In the genomic region with DNA sequence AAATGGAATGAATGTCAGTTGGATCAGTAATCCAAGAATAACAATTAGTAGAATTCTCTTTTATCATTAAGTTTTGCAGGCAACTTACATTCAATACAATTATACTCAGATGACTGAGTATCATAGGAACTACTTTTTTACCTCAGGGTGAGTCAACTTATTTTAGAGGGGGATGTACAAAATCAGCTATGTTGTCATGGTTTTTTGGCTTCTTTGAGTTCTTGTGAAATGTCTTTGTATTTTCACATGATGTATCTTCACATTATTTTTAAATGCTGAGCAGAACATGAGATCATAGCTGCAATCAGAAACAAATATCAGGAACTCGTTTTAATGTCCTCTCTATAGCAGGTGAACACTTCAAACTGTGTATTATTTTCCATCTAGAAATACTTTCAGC, we compare ENCODE assay signal across 30 cellular contexts.
DNase-seq lines count a peak whose midpoint lies in the region; ATAC-seq and TF ChIP-seq lines count a peak whose summit lies in the region.
"Had no signal": no experiment of that assay in that cellular context is flagged by ENCODE, and none has a peak within 500 bp of the region (broad histone marks: within the 10 kb centered on the region; RNA-seq: fewer than 3 reads in every experiment).

No MANE protein-coding gene starts in this region.

- H3K4me3 Mint-ChIP-seq in activated CD4-positive, alpha-beta T cell treated with anti-CD3 and anti-CD28 coated beads, Interleukin-2, amount 10 ng/mL, durations not matched to agents 7 days and 5 days = no peak overlapping the region
- H3K4me3 Mint-ChIP-seq: activated CD8-positive, alpha-beta T cell treated with anti-CD3 and anti-CD28 coated beads, Interleukin-2, amount 10 ng/mL, durations not matched to agents 7 days and 5 days; activated naive CD4-positive, alpha-beta T cell treated with anti-CD3 and anti-CD28 coated beads, Interleukin-2, amount 50 U/mL, for 24 hours; CD4-positive, alpha-beta T cell; effector memory CD8-positive, alpha-beta T cell; memory B cell; nephron progenitor cell; stimulated activated naive B cell treated with anti-CD40 and anti-IgM and Interleukin-4, amounts not matched to agents 10 μg/mL and 1 μg/mL and 100 μg/mL, for 72 hours had no signal

- CTCF ChIA-PET in SK-N-SH (lab: Yijun Ruan, JAX) = no interaction called here
- CTCF ChIA-PET in activated CD4-positive, alpha-beta T cell treated with anti-CD3 and anti-CD28 coated beads, Interleukin-2, amount 10 ng/mL, durations not matched to agents 7 days and 5 days (lab: Charles Lee) = no interaction called here

- H3K36me3 Mint-ChIP-seq in activated CD4-positive, alpha-beta T cell treated with anti-CD3 and anti-CD28 coated beads, Interleukin-2, amount 10 ng/mL, durations not matched to agents 7 days and 5 days (ENCODE audit: low read depth) = no peaks in the 10 kb centered on the region
- H3K36me3 Mint-ChIP-seq: activated naive CD4-positive, alpha-beta T cell treated with anti-CD3 and anti-CD28 coated beads, Interleukin-2, amount 50 U/mL, for 24 hours; memory B cell; stimulated activated naive B cell treated with anti-CD40 and anti-IgM and Interleukin-4, amounts not matched to agents 10 μg/mL and 1 μg/mL and 100 μg/mL, for 72 hours had no signal

- H3K27ac ChIP-seq in SK-N-SH (ENCODE audit: low read depth in 2 of 2, low read length in 1 of 2) = no peak overlapping the region
- H3K27ac ChIP-seq in left lung = no peak overlapping the region
- H3K27ac ChIP-seq: 22Rv1, skin epidermis had no signal

- DNase-seq in SK-N-SH (no peak), choroid plexus epithelial cell (ENCODE audit: low read depth) (peak; percentile 84), foreskin fibroblast (peak; percentile 71 to 87), superior temporal gyrus (ENCODE audit: extremely low spot score) (peak; percentile 32), left lung (no peak)
- DNase-seq in activated CD4-positive, alpha-beta T cell treated with anti-CD3 and anti-CD28 coated beads, Interleukin-2, amount 10 ng/mL, durations not matched to agents 7 days and 5 days = no peak
- DNase-seq: activated CD8-positive, alpha-beta T cell treated with anti-CD3 and anti-CD28 coated beads, Interleukin-2, amount 10 ng/mL, durations not matched to agents 7 days and 5 days; anterior cingulate cortex; caudate nucleus; CD4-positive, alpha-beta T cell; cortex of kidney; effector memory CD8-positive, alpha-beta T cell; KBM-7; MG63; NCI-H1417 treated with DMSO at 0.1 percent for 48 hours; NCI-H2029 treated with DMSO at 0.1 percent for 48 hours; NCI-H526 treated with DMSO at 0.1 percent for 48 hours; nephron progenitor cell; NK-92 treated with Interleukin-12 subunit alpha and Interleukin-12 subunit beta, amount 100 ng/mL, for 24 hours; PC-3; stimulated activated naive B cell treated with anti-CD40 and anti-IgM and Interleukin-4, amounts not matched to agents 10 μg/mL and 1 μg/mL and 100 μg/mL, for 72 hours; T-helper 2 cell had no signal

- no peak overlapping the region for H3K4me2 ChIP-seq in SK-N-SH

- ATAC-seq in SK-N-SH treated with all-trans-retinoic acid at 6 μM for 48 hours = no peak
- ATAC-seq in HG03469 (IDR thresholded peaks at IDR 0.05; ENCODE audit: unreplicated experiment) = no peak
- no peak for ATAC-seq in left lung
- ATAC-seq: activated CD8-positive, alpha-beta T cell treated with anti-CD3 and anti-CD28 coated beads, Interleukin-2, amount 10 ng/mL, durations not matched to agents 7 days and 5 days; effector memory CD8-positive, alpha-beta T cell; left lobe of liver; PC-3; stimulated activated naive B cell treated with anti-CD40 and anti-IgM and Interleukin-4, amounts not matched to agents 10 μg/mL and 1 μg/mL and 100 μg/mL, for 72 hours had no signal

- no peaks in the 10 kb centered on the region for H3K79me2 ChIP-seq in SK-N-SH (ENCODE audit: insufficient read depth)

- peaks cover 0 to 20% of the 10 kb centered on the region in 2 experiments; a peak in 2 of 4 replicates for H3K4me1 ChIP-seq in SK-N-SH (ENCODE audit: control insufficient read depth in 1 of 2, insufficient read depth in 2 of 2, low read depth in 1 of 2, low read length in 1 of 2)
- H3K4me1 ChIP-seq in left lung = no peaks in the 10 kb centered on the region

- no peak for TF ChIP-seq CTCF in SK-N-SH (IDR thresholded peaks at IDR 0.05)
- TF ChIP-seq CTCF in choroid plexus epithelial cell (conservative IDR thresholded peaks at IDR 0.05; ENCODE audit: low read depth, low read length) = no peak
- no peak for TF ChIP-seq CTCF in foreskin fibroblast (IDR thresholded peaks at IDR 0.05; ENCODE audit: low read depth, low read length)
- no peak for TF ChIP-seq CTCF in left lung (IDR thresholded peaks at IDR 0.05)

- H3K36me3 ChIP-seq in SK-N-SH (replicated peaks in 1 of 2; ENCODE audit: control insufficient read depth in 1 of 2, insufficient read depth in 2 of 2, low read length in 1 of 2) = no peaks in the 10 kb centered on the region
- H3K36me3 ChIP-seq in left lung = no peaks in the 10 kb centered on the region
- H3K36me3 ChIP-seq: MG63, suprapubic skin had no signal

- no peak for TF ChIP-seq EP300 in SK-N-SH (IDR thresholded peaks at IDR 0.05; ENCODE audit: borderline replicate concordance in 1 of 2, low read depth in 1 of 2, low read length in 1 of 2)

- no peak overlapping the region for H2AFZ ChIP-seq in SK-N-SH (ENCODE audit: low read depth)

- no peaks in the 10 kb centered on the region for H3K9me3 Mint-ChIP-seq in activated CD4-positive, alpha-beta T cell treated with anti-CD3 and anti-CD28 coated beads, Interleukin-2, amount 10 ng/mL, durations not matched to agents 7 days and 5 days
- H3K9me3 Mint-ChIP-seq: activated naive CD4-positive, alpha-beta T cell treated with anti-CD3 and anti-CD28 coated beads, Interleukin-2, amount 50 U/mL, for 24 hours; memory B cell; nephron progenitor cell; stimulated activated naive B cell treated with anti-CD40 and anti-IgM and Interleukin-4, amounts not matched to agents 10 μg/mL and 1 μg/mL and 100 μg/mL, for 72 hours had no signal

- H3K4me3 ChIP-seq in SK-N-SH (ENCODE audit: low read depth in 2 of 2, low read length in 1 of 2) = no peak overlapping the region
- no peak overlapping the region for H3K4me3 ChIP-seq in choroid plexus epithelial cell (ENCODE audit: low read depth, low read length)
- H3K4me3 ChIP-seq in foreskin fibroblast (ENCODE audit: low read depth in 1 of 2, low read length in 2 of 2) = no peak overlapping the region
- H3K4me3 ChIP-seq in left lung = no peak overlapping the region
- H3K4me3 ChIP-seq: MG63, skin epidermis, suprapubic skin had no signal

- POLR2A ChIA-PET in SK-N-SH (lab: Yijun Ruan, JAX) = no interaction called here
- POLR2A ChIA-PET in activated CD4-positive, alpha-beta T cell treated with anti-CD3 and anti-CD28 coated beads, Interleukin-2, amount 10 ng/mL, durations not matched to agents 7 days and 5 days (lab: Charles Lee) = no interaction called here

- no peak for TF ChIP-seq RAD21 in SK-N-SH (IDR thresholded peaks at IDR 0.05; ENCODE audit: low read length)

- no peak overlapping the region for H3K9ac ChIP-seq in SK-N-SH

- no peaks in the 10 kb centered on the region for H3K27me3 Mint-ChIP-seq in activated CD4-positive, alpha-beta T cell treated with anti-CD3 and anti-CD28 coated beads, Interleukin-2, amount 10 ng/mL, durations not matched to agents 7 days and 5 days
- H3K27me3 Mint-ChIP-seq: activated naive CD4-positive, alpha-beta T cell treated with anti-CD3 and anti-CD28 coated beads, Interleukin-2, amount 50 U/mL, for 24 hours; CD4-positive, alpha-beta T cell; effector memory CD8-positive, alpha-beta T cell; memory B cell; stimulated activated naive B cell treated with anti-CD40 and anti-IgM and Interleukin-4, amounts not matched to agents 10 μg/mL and 1 μg/mL and 100 μg/mL, for 72 hours had no signal

- H3F3A ChIP-seq in SK-N-SH (replicated peaks; ENCODE audit: insufficient read depth) = no peaks in the 10 kb centered on the region

- H3K27ac Mint-ChIP-seq in activated CD4-positive, alpha-beta T cell treated with anti-CD3 and anti-CD28 coated beads, Interleukin-2, amount 10 ng/mL, durations not matched to agents 7 days and 5 days = no peak overlapping the region
- H3K27ac Mint-ChIP-seq: activated CD8-positive, alpha-beta T cell treated with anti-CD3 and anti-CD28 coated beads, Interleukin-2, amount 10 ng/mL, durations not matched to agents 7 days and 5 days; activated naive CD4-positive, alpha-beta T cell treated with anti-CD3 and anti-CD28 coated beads, Interleukin-2, amount 50 U/mL, for 24 hours; CD4-positive, alpha-beta T cell; effector memory CD8-positive, alpha-beta T cell; memory B cell; nephron progenitor cell; stimulated activated naive B cell treated with anti-CD40 and anti-IgM and Interleukin-4, amounts not matched to agents 10 μg/mL and 1 μg/mL and 100 μg/mL, for 72 hours had no signal

- intact Hi-C loops in left lung (cut with DNase I) = no loop called here

- H4K20me1 ChIP-seq in SK-N-SH (ENCODE audit: insufficient read depth) = no peaks in the 10 kb centered on the region

- H3K9me3 ChIP-seq in SK-N-SH = no peaks in the 10 kb centered on the region
- no peaks in the 10 kb centered on the region for H3K9me3 ChIP-seq in left lung
- H3K9me3 ChIP-seq: MG63, suprapubic skin had no signal

- 13% methylated on average over 1 of the region's 1 CpG for WGBS in SK-N-SH (ENCODE audit: low lambda C conversion rate)

- no peaks in the 10 kb centered on the region for H3K27me3 ChIP-seq in SK-N-SH (ENCODE audit: insufficient read depth)
- H3K27me3 ChIP-seq in left lung = no peaks in the 10 kb centered on the region
- H3K27me3 ChIP-seq: MG63, suprapubic skin had no signal

- no peaks in the 10 kb centered on the region for H3K4me1 Mint-ChIP-seq in activated CD4-positive, alpha-beta T cell treated with anti-CD3 and anti-CD28 coated beads, Interleukin-2, amount 10 ng/mL, durations not matched to agents 7 days and 5 days
- H3K4me1 Mint-ChIP-seq: activated naive CD4-positive, alpha-beta T cell treated with anti-CD3 and anti-CD28 coated beads, Interleukin-2, amount 50 U/mL, for 24 hours; memory B cell; stimulated activated naive B cell treated with anti-CD40 and anti-IgM and Interleukin-4, amounts not matched to agents 10 μg/mL and 1 μg/mL and 100 μg/mL, for 72 hours had no signal

- no peaks in the 10 kb centered on the region for H3K9me2 ChIP-seq in SK-N-SH

TF ChIP-seq in SK-N-SH treated with all-trans-retinoic acid at 6 μM for 48 hours, 23 proteins besides CTCF, POLR2A, EP300 and RAD21:
- TF ChIP-seq ISL1 (CRISPR knock-in tag; IDR thresholded peaks at IDR 0.05) (peak; percentile 55; the same call in 1 of the 2 replicates), ZFP3 (CRISPR knock-in tag; IDR thresholded peaks at IDR 0.05) (no peak)

TF ChIP-seq in SK-N-SH, 30 proteins besides CTCF, POLR2A, EP300 and RAD21 (continues in another document):
- no peak for TF ChIP-seq FOXJ3 (CRISPR knock-in tag; IDR thresholded peaks at IDR 0.05)

Comparison
In these comparisons a context has a peak if more than half of its experiments do, and no peak if none do; other contexts are left out.
1. DNase-seq: peak in choroid plexus epithelial cell (single experiment), foreskin fibroblast (2 of 2) and superior temporal gyrus (single experiment); none in SK-N-SH (single experiment), left lung (0 of 2) and activated CD4-positive, alpha-beta T cell treated with anti-CD3 and anti-CD28 coated beads, Interleukin-2, amount 10 ng/mL, durations not matched to agents 7 days and 5 days (single experiment).